Comparison of ENCODE assay signal across 1 cellular context in the genomic region with DNA sequence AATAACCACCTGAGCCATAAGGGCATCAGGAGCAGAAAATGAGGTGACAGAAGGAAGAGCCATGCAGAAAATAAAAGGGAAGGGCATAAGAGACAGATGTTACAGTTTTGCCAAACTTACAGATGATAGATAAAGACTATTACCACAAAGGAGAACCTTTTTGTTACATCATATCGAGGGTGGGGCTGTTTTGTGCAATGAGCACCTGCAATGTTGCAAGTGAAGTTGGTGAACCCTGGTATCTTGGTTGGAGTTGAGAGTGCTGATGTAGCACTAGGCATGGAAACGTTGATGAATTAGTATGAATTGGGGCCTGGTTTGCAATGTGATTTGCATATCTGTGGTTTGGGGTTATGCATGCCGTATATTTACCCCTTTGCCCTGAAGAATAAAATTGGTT.
TF ChIP-seq lines count a peak whose summit lies in the region.

No MANE protein-coding gene starts in this region.

TF ChIP-seq in H1, 55 proteins besides CTCF, POLR2A, EP300 and RAD21 (continued from another document):
- TF ChIP-seq, protein P1, sequence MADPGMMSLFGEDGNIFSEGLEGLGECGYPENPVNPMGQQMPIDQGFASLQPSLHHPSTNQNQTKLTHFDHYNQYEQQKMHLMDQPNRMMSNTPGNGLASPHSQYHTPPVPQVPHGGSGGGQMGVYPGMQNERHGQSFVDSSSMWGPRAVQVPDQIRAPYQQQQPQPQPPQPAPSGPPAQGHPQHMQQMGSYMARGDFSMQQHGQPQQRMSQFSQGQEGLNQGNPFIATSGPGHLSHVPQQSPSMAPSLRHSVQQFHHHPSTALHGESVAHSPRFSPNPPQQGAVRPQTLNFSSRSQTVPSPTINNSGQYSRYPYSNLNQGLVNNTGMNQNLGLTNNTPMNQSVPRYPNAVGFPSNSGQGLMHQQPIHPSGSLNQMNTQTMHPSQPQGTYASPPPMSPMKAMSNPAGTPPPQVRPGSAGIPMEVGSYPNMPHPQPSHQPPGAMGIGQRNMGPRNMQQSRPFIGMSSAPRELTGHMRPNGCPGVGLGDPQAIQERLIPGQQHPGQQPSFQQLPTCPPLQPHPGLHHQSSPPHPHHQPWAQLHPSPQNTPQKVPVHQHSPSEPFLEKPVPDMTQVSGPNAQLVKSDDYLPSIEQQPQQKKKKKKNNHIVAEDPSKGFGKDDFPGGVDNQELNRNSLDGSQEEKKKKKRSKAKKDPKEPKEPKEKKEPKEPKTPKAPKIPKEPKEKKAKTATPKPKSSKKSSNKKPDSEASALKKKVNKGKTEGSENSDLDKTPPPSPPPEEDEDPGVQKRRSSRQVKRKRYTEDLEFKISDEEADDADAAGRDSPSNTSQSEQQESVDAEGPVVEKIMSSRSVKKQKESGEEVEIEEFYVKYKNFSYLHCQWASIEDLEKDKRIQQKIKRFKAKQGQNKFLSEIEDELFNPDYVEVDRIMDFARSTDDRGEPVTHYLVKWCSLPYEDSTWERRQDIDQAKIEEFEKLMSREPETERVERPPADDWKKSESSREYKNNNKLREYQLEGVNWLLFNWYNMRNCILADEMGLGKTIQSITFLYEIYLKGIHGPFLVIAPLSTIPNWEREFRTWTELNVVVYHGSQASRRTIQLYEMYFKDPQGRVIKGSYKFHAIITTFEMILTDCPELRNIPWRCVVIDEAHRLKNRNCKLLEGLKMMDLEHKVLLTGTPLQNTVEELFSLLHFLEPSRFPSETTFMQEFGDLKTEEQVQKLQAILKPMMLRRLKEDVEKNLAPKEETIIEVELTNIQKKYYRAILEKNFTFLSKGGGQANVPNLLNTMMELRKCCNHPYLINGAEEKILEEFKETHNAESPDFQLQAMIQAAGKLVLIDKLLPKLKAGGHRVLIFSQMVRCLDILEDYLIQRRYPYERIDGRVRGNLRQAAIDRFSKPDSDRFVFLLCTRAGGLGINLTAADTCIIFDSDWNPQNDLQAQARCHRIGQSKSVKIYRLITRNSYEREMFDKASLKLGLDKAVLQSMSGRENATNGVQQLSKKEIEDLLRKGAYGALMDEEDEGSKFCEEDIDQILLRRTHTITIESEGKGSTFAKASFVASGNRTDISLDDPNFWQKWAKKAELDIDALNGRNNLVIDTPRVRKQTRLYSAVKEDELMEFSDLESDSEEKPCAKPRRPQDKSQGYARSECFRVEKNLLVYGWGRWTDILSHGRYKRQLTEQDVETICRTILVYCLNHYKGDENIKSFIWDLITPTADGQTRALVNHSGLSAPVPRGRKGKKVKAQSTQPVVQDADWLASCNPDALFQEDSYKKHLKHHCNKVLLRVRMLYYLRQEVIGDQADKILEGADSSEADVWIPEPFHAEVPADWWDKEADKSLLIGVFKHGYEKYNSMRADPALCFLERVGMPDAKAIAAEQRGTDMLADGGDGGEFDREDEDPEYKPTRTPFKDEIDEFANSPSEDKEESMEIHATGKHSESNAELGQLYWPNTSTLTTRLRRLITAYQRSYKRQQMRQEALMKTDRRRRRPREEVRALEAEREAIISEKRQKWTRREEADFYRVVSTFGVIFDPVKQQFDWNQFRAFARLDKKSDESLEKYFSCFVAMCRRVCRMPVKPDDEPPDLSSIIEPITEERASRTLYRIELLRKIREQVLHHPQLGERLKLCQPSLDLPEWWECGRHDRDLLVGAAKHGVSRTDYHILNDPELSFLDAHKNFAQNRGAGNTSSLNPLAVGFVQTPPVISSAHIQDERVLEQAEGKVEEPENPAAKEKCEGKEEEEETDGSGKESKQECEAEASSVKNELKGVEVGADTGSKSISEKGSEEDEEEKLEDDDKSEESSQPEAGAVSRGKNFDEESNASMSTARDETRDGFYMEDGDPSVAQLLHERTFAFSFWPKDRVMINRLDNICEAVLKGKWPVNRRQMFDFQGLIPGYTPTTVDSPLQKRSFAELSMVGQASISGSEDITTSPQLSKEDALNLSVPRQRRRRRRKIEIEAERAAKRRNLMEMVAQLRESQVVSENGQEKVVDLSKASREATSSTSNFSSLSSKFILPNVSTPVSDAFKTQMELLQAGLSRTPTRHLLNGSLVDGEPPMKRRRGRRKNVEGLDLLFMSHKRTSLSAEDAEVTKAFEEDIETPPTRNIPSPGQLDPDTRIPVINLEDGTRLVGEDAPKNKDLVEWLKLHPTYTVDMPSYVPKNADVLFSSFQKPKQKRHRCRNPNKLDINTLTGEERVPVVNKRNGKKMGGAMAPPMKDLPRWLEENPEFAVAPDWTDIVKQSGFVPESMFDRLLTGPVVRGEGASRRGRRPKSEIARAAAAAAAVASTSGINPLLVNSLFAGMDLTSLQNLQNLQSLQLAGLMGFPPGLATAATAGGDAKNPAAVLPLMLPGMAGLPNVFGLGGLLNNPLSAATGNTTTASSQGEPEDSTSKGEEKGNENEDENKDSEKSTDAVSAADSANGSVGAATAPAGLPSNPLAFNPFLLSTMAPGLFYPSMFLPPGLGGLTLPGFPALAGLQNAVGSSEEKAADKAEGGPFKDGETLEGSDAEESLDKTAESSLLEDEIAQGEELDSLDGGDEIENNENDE (IDR thresholded peaks at IDR 0.05; ENCODE audit: insufficient replicate concordance, low read length): no peak
- TF ChIP-seq RBBP5 (IDR thresholded peaks at IDR 0.05; ENCODE audit: borderline replicate concordance, low read depth, low read length): no peak
- TF ChIP-seq JUN (IDR thresholded peaks at IDR 0.05; ENCODE audit: low read depth, low read length): no peak
- TF ChIP-seq NANOG (IDR thresholded peaks at IDR 0.05; ENCODE audit: insufficient read depth, low read depth, low read length, poor library complexity, severe bottlenecking): no peak
- TF ChIP-seq TAF1 (IDR thresholded peaks at IDR 0.05; ENCODE audit: low read depth, low read length): no peak
- no peak for TF ChIP-seq SAP30 (IDR thresholded peaks at IDR 0.05; ENCODE audit: insufficient read depth, insufficient replicate concordance, low read length)
- TF ChIP-seq SP4 (IDR thresholded peaks at IDR 0.05; ENCODE audit: low read length): no peak
- TF ChIP-seq TCF12 (IDR thresholded peaks at IDR 0.05; ENCODE audit: low read depth, low read length): no peak
